In genomic region chr12:90428474-90428873, GRCh38 we compare ENCODE assay signal across 22 cellular contexts.
"Had no signal": no experiment of that assay in that cellular context is flagged by ENCODE, and none has a peak within 500 bp of the region (broad histone marks: within the 10 kb centered on the region; RNA-seq: fewer than 3 reads in every experiment).

No MANE protein-coding gene starts in this region.

- ATAC-seq: esophagus mucosa; left lung; lower lobe of right lung; naive thymus-derived CD8-positive, alpha-beta T cell; stimulated activated naive CD8-positive, alpha-beta T cell treated with anti-CD3 and anti-CD28 coated beads, Interleukin-15, amount 100 ng/mL, for 72 hours had no signal

- H3K36me3 ChIP-seq: colonic mucosa, heart left ventricle, left lung, lower lobe of right lung, prostate gland, tibial artery had no signal

- H3K36me3 Mint-ChIP-seq: naive thymus-derived CD8-positive, alpha-beta T cell; type B pancreatic cell had no signal

- DNase-seq: central memory CD4-positive, alpha-beta T cell; colonic mucosa; effector CD8-positive, alpha-beta T cell; heart left ventricle; kidney; left lung; lower lobe of right lung; naive thymus-derived CD8-positive, alpha-beta T cell; nephron progenitor cell; small intestine; stimulated activated CD4-positive, alpha-beta T cell treated with anti-CD3 and anti-CD28 coated beads, Interleukin-15, amount 100 ng/mL, for 24 hours; stimulated activated CD4-positive, alpha-beta T cell treated with anti-CD3 and anti-CD28 coated beads, Interleukin-2, amount 100 ng/mL, for 48 hours; stimulated activated naive CD4-positive, alpha-beta T cell; stimulated activated naive CD8-positive, alpha-beta T cell treated with anti-CD3 and anti-CD28 coated beads, Interleukin-15, amount 100 ng/mL, for 72 hours had no signal

- H3K27ac Mint-ChIP-seq: dendritic cell treated with granulocyte-macrophage colony-stimulating factor and Interleukin-4, amounts not matched to agents 40 ng/mL and 50 ng/mL, for 4 days; endodermal cell; naive thymus-derived CD8-positive, alpha-beta T cell; nephron progenitor cell; stimulated activated naive CD8-positive, alpha-beta T cell treated with anti-CD3 and anti-CD28 coated beads, Interleukin-15, amount 100 ng/mL, for 72 hours; type B pancreatic cell had no signal

- H3K4me3 Mint-ChIP-seq: dendritic cell treated with granulocyte-macrophage colony-stimulating factor and Interleukin-4, amounts not matched to agents 40 ng/mL and 50 ng/mL, for 4 days; endodermal cell; naive thymus-derived CD8-positive, alpha-beta T cell; nephron progenitor cell; stimulated activated naive CD8-positive, alpha-beta T cell treated with anti-CD3 and anti-CD28 coated beads, Interleukin-15, amount 100 ng/mL, for 72 hours; type B pancreatic cell had no signal

- H3K4me3 ChIP-seq: colonic mucosa, heart left ventricle, hepatocyte, left lung, lower lobe of right lung, prostate gland, tibial artery had no signal

- H3K27me3 ChIP-seq: colonic mucosa, heart left ventricle, hepatocyte, left lung, tibial artery had no signal

- H3K9me3 ChIP-seq: colonic mucosa, heart left ventricle, left lung, lower lobe of right lung, prostate gland, tibial artery had no signal

- H3K9me3 Mint-ChIP-seq: dendritic cell treated with granulocyte-macrophage colony-stimulating factor and Interleukin-4, amounts not matched to agents 40 ng/mL and 50 ng/mL, for 4 days; endodermal cell; nephron progenitor cell; stimulated activated naive CD8-positive, alpha-beta T cell treated with anti-CD3 and anti-CD28 coated beads, Interleukin-15, amount 100 ng/mL, for 72 hours; type B pancreatic cell had no signal

- H3K27ac ChIP-seq: colonic mucosa, epithelial cell of prostate, heart left ventricle, hepatocyte, left lung, lower lobe of right lung, tibial artery had no signal

- H3K27me3 Mint-ChIP-seq: dendritic cell treated with granulocyte-macrophage colony-stimulating factor and Interleukin-4, amounts not matched to agents 40 ng/mL and 50 ng/mL, for 4 days; stimulated activated naive CD8-positive, alpha-beta T cell treated with anti-CD3 and anti-CD28 coated beads, Interleukin-15, amount 100 ng/mL, for 72 hours; type B pancreatic cell had no signal

- H3K4me1 ChIP-seq: colonic mucosa, left lung, lower lobe of right lung, tibial artery had no signal

- H3K4me1 Mint-ChIP-seq: endodermal cell; naive thymus-derived CD8-positive, alpha-beta T cell; nephron progenitor cell; stimulated activated naive CD8-positive, alpha-beta T cell treated with anti-CD3 and anti-CD28 coated beads, Interleukin-15, amount 100 ng/mL, for 72 hours had no signal
